Comparison of ENCODE assay signal across 18 cellular contexts in the genomic region with DNA sequence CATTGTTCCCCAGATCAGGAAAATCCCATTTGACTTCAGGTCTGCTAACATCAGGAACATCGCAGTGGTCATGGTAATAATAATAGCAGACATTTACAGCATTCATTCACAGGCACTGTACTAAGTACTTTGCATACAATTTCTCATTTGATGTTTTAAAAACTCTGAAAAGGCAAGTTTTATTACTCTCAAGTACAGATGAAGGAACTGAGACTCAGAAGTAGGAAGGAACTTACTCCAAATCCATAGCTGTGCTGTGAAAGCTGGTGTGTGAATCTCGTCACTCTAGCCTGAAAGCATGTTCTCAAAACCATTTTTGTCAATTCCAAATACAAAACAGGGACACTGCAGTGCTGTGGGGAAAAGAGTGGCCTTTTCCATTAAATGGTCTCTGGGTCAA.
DNase-seq lines count a peak whose midpoint lies in the region; ATAC-seq, FAIRE-seq and TF ChIP-seq lines count a peak whose summit lies in the region.
"Had no signal": no experiment of that assay in that cellular context is flagged by ENCODE, and none has a peak within 500 bp of the region (broad histone marks: within the 10 kb centered on the region; RNA-seq: fewer than 3 reads in every experiment).

No MANE protein-coding gene starts in this region.

- H3K9ac ChIP-seq in Karpas-422 (ENCODE audit: low read length) (no peak overlapping the region), OCI-LY3 (ENCODE audit: low read length) (no peak overlapping the region)

- H3K27me3 Mint-ChIP-seq in naive thymus-derived CD4-positive, alpha-beta T cell = peaks cover 11 to 30% (median 17%) of the 10 kb centered on the region in 5 donors

- peak; percentile 35 for ATAC-seq in naive thymus-derived CD4-positive, alpha-beta T cell
- ATAC-seq in GM21737 (IDR thresholded peaks at IDR 0.05; ENCODE audit: unreplicated experiment) = no peak

- POLR2A ChIA-PET in naive thymus-derived CD4-positive, alpha-beta T cell (lab: Charles Lee) = no interaction called here

- H3K4me3 ChIP-seq in Karpas-422 (ENCODE audit: low read length) = no peak overlapping the region
- peak overlapping the region; percentile 19; the same call in 1 of the 2 replicates for H3K4me3 ChIP-seq in OCI-LY3 (ENCODE audit: low read length)
- H3K4me3 ChIP-seq in naive thymus-derived CD4-positive, alpha-beta T cell (ENCODE audit: low read length) = no peak overlapping the region
- H3K4me3 ChIP-seq: MG63, Peyer's patch had no signal

- TF ChIP-seq POLR2A in GM12891 (IDR thresholded peaks at IDR 0.05; ENCODE audit: low read depth, low read length) = no peak

- H3K9me3 ChIP-seq in Karpas-422 (ENCODE audit: low read length) (no peaks in the 10 kb centered on the region), OCI-LY3 (ENCODE audit: insufficient read depth, low read length) (peaks cover 4% of the 10 kb centered on the region; the same call in 1 of the 2 replicates)
- H3K9me3 ChIP-seq in naive thymus-derived CD4-positive, alpha-beta T cell (ENCODE audit: control insufficient read depth in 2 of 3, low read length in 3 of 3) = no peaks in the 10 kb centered on the region
- H3K9me3 ChIP-seq: Peyer's patch had no signal

- intact Hi-C loops in naive thymus-derived CD4-positive, alpha-beta T cell (cut with micrococcal nuclease) = no loop called here

- no peaks in the 10 kb centered on the region for H3K79me2 ChIP-seq in Karpas-422 (ENCODE audit: low read length)
- no peaks in the 10 kb centered on the region for H3K79me2 ChIP-seq in OCI-LY3 (ENCODE audit: low read length)

- no peak overlapping the region for H3K4me3 Mint-ChIP-seq in naive thymus-derived CD4-positive, alpha-beta T cell
- H3K4me3 Mint-ChIP-seq: B cell; CD4-positive, alpha-beta memory T cell; T-helper 1 cell treated with Interleukin-12 subunit alpha and Interleukin-12 subunit beta and Interleukin-4 antibody, amounts not matched to agents 30 μg/mL and 1 μg/mL, for 36 hours had no signal

- no peak overlapping the region for H3K27ac ChIP-seq in Karpas-422 (ENCODE audit: low read length)
- no peak overlapping the region for H3K27ac ChIP-seq in OCI-LY3 (ENCODE audit: low read length)
- H3K27ac ChIP-seq in naive thymus-derived CD4-positive, alpha-beta T cell (ENCODE audit: low read depth, low read length) = no peak overlapping the region
- H3K27ac ChIP-seq: Peyer's patch had no signal

- no peaks in the 10 kb centered on the region for H3K36me3 Mint-ChIP-seq in naive thymus-derived CD4-positive, alpha-beta T cell
- H3K36me3 Mint-ChIP-seq: CD4-positive, alpha-beta memory T cell had no signal

- H3K4me1 Mint-ChIP-seq in naive thymus-derived CD4-positive, alpha-beta T cell = peaks cover 0 to 7% (median 0%) of the 10 kb centered on the region in 7 donors
- H3K4me1 Mint-ChIP-seq: CD4-positive, alpha-beta memory T cell had no signal

- H3K27ac Mint-ChIP-seq in naive thymus-derived CD4-positive, alpha-beta T cell = no peak overlapping the region
- H3K27ac Mint-ChIP-seq: B cell; CD4-positive, alpha-beta memory T cell; T-helper 1 cell treated with Interleukin-12 subunit alpha and Interleukin-12 subunit beta and Interleukin-4 antibody, amounts not matched to agents 30 μg/mL and 1 μg/mL, for 36 hours had no signal

- no peak for TF ChIP-seq CTCF in OCI-LY3 (IDR thresholded peaks at IDR 0.05; ENCODE audit: low read depth, low read length)

- no peaks in the 10 kb centered on the region for H3K9me2 ChIP-seq in Karpas-422 (replicated peaks; ENCODE audit: insufficient read depth, low read length)

- no peaks in the 10 kb centered on the region for H3K9me3 Mint-ChIP-seq in naive thymus-derived CD4-positive, alpha-beta T cell
- H3K9me3 Mint-ChIP-seq: T-helper 1 cell treated with Interleukin-12 subunit alpha and Interleukin-12 subunit beta and Interleukin-4 antibody, amounts not matched to agents 30 μg/mL and 1 μg/mL, for 36 hours had no signal

- CTCF ChIA-PET in naive thymus-derived CD4-positive, alpha-beta T cell (lab: Charles Lee) = no interaction called here

- no peak for DNase-seq in GM12891 (ENCODE audit: insufficient read length, low spot score)
- DNase-seq in Karpas-422 = peak; percentile 59
- no peak for DNase-seq in naive thymus-derived CD4-positive, alpha-beta T cell
- DNase-seq in activated CD4-positive, alpha-beta T cell treated with anti-CD3 and anti-CD28 coated beads, Interleukin-2, amount 50 U/mL, for 4 hours = no peak
- DNase-seq in SW 1271 (lab: John Stamatoyannopoulos, UW) = no peak
- DNase-seq: Calu3; CD4-positive, alpha-beta memory T cell; DMS53; NCI-H187; NCI-H446 treated with DMSO at 0.1 percent for 48 hours; Peyer's patch; Right ventricle myocardium superior had no signal

- H3K4me1 ChIP-seq in Karpas-422 (ENCODE audit: low read length) (peaks cover 13% of the 10 kb centered on the region), OCI-LY3 (ENCODE audit: low read length) (peaks cover 26% of the 10 kb centered on the region)
- H3K4me1 ChIP-seq in naive thymus-derived CD4-positive, alpha-beta T cell (ENCODE audit: control insufficient read depth in 2 of 2, insufficient read depth in 2 of 2, low read length in 2 of 2) = no peaks in the 10 kb centered on the region

- H2AFZ ChIP-seq in Karpas-422 (ENCODE audit: low read length) (no peak overlapping the region), OCI-LY3 (ENCODE audit: low read depth, low read length) (no peak overlapping the region)

- H3K36me3 ChIP-seq in Karpas-422 (ENCODE audit: insufficient read depth, low read length) = no peaks in the 10 kb centered on the region
- no peaks in the 10 kb centered on the region for H3K36me3 ChIP-seq in OCI-LY3 (replicated peaks; ENCODE audit: low read depth, low read length)
- H3K36me3 ChIP-seq in naive thymus-derived CD4-positive, alpha-beta T cell (ENCODE audit: control insufficient read depth in 2 of 3, insufficient read depth in 3 of 3, low read length in 3 of 3) = no peaks in the 10 kb centered on the region
- H3K36me3 ChIP-seq: MG63, Peyer's patch had no signal

- no peaks in the 10 kb centered on the region for H3K27me3 ChIP-seq in Karpas-422 (ENCODE audit: low read length)
- H3K27me3 ChIP-seq in OCI-LY3 (ENCODE audit: low read depth, low read length) = peaks cover 14% of the 10 kb centered on the region
- no peaks in the 10 kb centered on the region for H3K27me3 ChIP-seq in naive thymus-derived CD4-positive, alpha-beta T cell (ENCODE audit: control insufficient read depth in 2 of 2, insufficient read depth in 2 of 2, low read length in 2 of 2)
- H3K27me3 ChIP-seq: MG63, Peyer's patch had no signal

- H4K20me1 ChIP-seq in Karpas-422 (ENCODE audit: insufficient read depth, low read depth, low read length) (no peaks in the 10 kb centered on the region), OCI-LY3 (ENCODE audit: insufficient read depth, low read length) (no peaks in the 10 kb centered on the region)

- H3K4me2 ChIP-seq in Karpas-422 (ENCODE audit: low read depth, low read length, poor library complexity, severe bottlenecking) (no peak overlapping the region), OCI-LY3 (ENCODE audit: low read length) (peak overlapping the region; percentile 52)

- no peak for FAIRE-seq in GM12891 (lab: Jason Lieb, UNC)
- FAIRE-seq: H1 had no signal

TF ChIP-seq in GM12891, 5 proteins besides CTCF, POLR2A, EP300 and RAD21:
- TF ChIP-seq TAF1 (IDR thresholded peaks at IDR 0.05; ENCODE audit: low read depth, low read length) (no peak), PAX5 (IDR thresholded peaks at IDR 0.05; ENCODE audit: insufficient read depth, low read length, severe bottlenecking) (no peak), POLR2AphosphoS5 (IDR thresholded peaks at IDR 0.05; ENCODE audit: low read depth, low read length) (no peak), SPI1 (IDR thresholded peaks at IDR 0.05; ENCODE audit: low read depth, low read length) (peak; percentile 54; the same call in 1 of the 2 replicates), POU2F2 (IDR thresholded peaks at IDR 0.05; ENCODE audit: low read depth, low read length) (no peak)
